In the genomic region with DNA sequence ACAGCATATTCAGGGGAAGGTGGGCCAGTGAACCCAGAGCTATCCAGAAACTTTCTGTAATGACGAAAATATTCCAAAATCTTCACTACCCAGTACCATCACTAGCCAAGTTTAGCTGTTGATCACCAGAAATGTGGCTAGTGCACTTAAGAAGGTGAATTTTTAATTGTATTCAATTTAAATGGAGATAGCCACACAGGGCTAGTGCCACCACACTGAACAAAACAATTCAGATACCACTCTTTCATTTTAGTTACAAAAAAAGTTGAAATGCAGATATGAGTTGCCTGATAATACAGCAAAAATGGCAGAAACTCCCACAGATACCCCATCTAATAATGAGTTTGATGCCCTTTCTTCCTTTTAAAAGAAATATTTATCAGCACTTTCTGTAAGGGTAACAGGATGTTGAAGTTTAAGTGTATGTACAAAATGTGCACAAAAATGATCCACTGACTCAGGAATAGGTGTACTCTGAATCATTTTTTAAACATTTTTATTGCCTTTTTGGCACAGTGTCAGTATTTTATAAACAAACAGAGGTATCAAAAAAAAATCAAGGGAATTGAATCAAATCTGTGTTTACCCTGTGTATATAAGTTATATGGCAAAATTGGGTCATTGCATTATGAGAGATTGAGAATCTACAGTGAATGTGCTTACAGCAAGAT, we compare ENCODE assay signal across 17 cellular contexts.
A peak's percentile ranks its signal among the peaks of the same experiment; 100 is the strongest.
DNase-seq lines count a peak whose midpoint lies in the region; ATAC-seq and TF ChIP-seq lines count a peak whose summit lies in the region.
"Had no signal": no experiment of that assay in that cellular context is flagged by ENCODE, and none has a peak within 500 bp of the region (broad histone marks: within the 10 kb centered on the region; RNA-seq: fewer than 3 reads in every experiment).

No MANE protein-coding gene starts in this region.

- H3K9me3 Mint-ChIP-seq in MCF 10A (ENCODE audit: unreplicated experiment) (peaks cover 8% of the 10 kb centered on the region), osteocyte (ENCODE audit: unreplicated experiment) (peaks cover 7% of the 10 kb centered on the region)
- H3K9me3 Mint-ChIP-seq: GM23338 had no signal

- H3K4me3 ChIP-seq in breast epithelium (no peak overlapping the region), epithelial cell of esophagus (ENCODE audit: low read length) (no peak overlapping the region), esophagus muscularis mucosa (no peak overlapping the region)
- H3K4me3 ChIP-seq: BLaER1 treated with 17β-estradiol and CSF1 and Interleukin-3, amounts not matched to agents 10 nM and 100 nM; GM23338 had no signal

- H3K4me1 Mint-ChIP-seq in MCF 10A (ENCODE audit: insufficient read depth, unreplicated experiment) (peaks cover 17% of the 10 kb centered on the region), osteocyte (ENCODE audit: unreplicated experiment) (peaks cover 27% of the 10 kb centered on the region)
- H3K4me1 Mint-ChIP-seq: CD4-positive, CD25-positive, alpha-beta regulatory T cell; IgD-negative memory B cell had no signal

- peak overlapping the region; percentile 47 for H3K27ac Mint-ChIP-seq in MCF 10A (ENCODE audit: low read depth, unreplicated experiment)
- peak overlapping the region; percentile 48 for H3K27ac Mint-ChIP-seq in osteocyte (ENCODE audit: unreplicated experiment)
- H3K27ac Mint-ChIP-seq: CD4-positive, CD25-positive, alpha-beta regulatory T cell; IgD-negative memory B cell had no signal

- TF ChIP-seq POLR2A in breast epithelium (IDR thresholded peaks at IDR 0.05) (no peak), esophagus muscularis mucosa (IDR thresholded peaks at IDR 0.05; ENCODE audit: low read depth) (no peak)

- CTCF ChIA-PET in MCF 10A (lab: Yijun Ruan, JAX) = no interaction called here
- CTCF ChIA-PET in RWPE1 (lab: Yijun Ruan, JAX) = no interaction called here

- intact Hi-C loops in MCF 10A (cut with micrococcal nuclease) = no loop called here
- intact Hi-C loops in breast epithelium (cut with DNase I; ENCODE audit: low total_unique reads) = no loop called here
- intact Hi-C loops in esophagus muscularis mucosa (cut with DNase I) = no loop called here

- TF ChIP-seq CTCF in MCF 10A (IDR thresholded peaks at IDR 0.05; ENCODE audit: unreplicated experiment) = no peak
- TF ChIP-seq CTCF in breast epithelium (IDR thresholded peaks at IDR 0.05) = no peak
- no peak for TF ChIP-seq CTCF in RWPE1 (conservative IDR thresholded peaks at IDR 0.05; ENCODE audit: low read depth)
- no peak for TF ChIP-seq CTCF in epithelial cell of esophagus (IDR thresholded peaks at IDR 0.05; ENCODE audit: insufficient read depth, low read depth, low read length, missing control alignments)
- TF ChIP-seq CTCF in osteocyte (IDR thresholded peaks at IDR 0.05) = no peak
- TF ChIP-seq CTCF in esophagus muscularis mucosa (IDR thresholded peaks at IDR 0.05) = no peak

- 76% methylated on average over 1 of the region's 1 CpG for WGBS in esophagus muscularis mucosa

- H3K9me3 ChIP-seq in breast epithelium (no peaks in the 10 kb centered on the region), esophagus muscularis mucosa (no peaks in the 10 kb centered on the region)

- H3K36me3 ChIP-seq in breast epithelium (no peaks in the 10 kb centered on the region), esophagus muscularis mucosa (no peaks in the 10 kb centered on the region)
- H3K36me3 ChIP-seq: BLaER1 treated with 17β-estradiol and CSF1 and Interleukin-3, amounts not matched to agents 10 nM and 100 nM had no signal

- H3K4me1 ChIP-seq in breast epithelium = no peaks in the 10 kb centered on the region
- H3K4me1 ChIP-seq in esophagus muscularis mucosa = no peaks in the 10 kb centered on the region
- H3K4me1 ChIP-seq: BLaER1 treated with 17β-estradiol and CSF1 and Interleukin-3, amounts not matched to agents 10 nM and 100 nM had no signal

- no peaks in the 10 kb centered on the region for H3K27me3 ChIP-seq in breast epithelium
- no peaks in the 10 kb centered on the region for H3K27me3 ChIP-seq in esophagus muscularis mucosa
- H3K27me3 ChIP-seq: BLaER1 treated with 17β-estradiol and CSF1 and Interleukin-3, amounts not matched to agents 10 nM and 100 nM had no signal

- POLR2A ChIA-PET in MCF 10A (lab: Yijun Ruan, JAX) = no interaction called here
- POLR2A ChIA-PET in RWPE1 (lab: Yijun Ruan, JAX; ENCODE audit: low non-redundant PET) = no interaction called here

- H3K36me3 Mint-ChIP-seq in MCF 10A (ENCODE audit: insufficient read depth, unreplicated experiment) (no peaks in the 10 kb centered on the region), osteocyte (ENCODE audit: unreplicated experiment) (no peaks in the 10 kb centered on the region)
- H3K36me3 Mint-ChIP-seq: CD4-positive, CD25-positive, alpha-beta regulatory T cell; IgD-negative memory B cell had no signal

- no peak overlapping the region for H3K4me3 Mint-ChIP-seq in MCF 10A (ENCODE audit: unreplicated experiment)
- H3K4me3 Mint-ChIP-seq in osteocyte (ENCODE audit: unreplicated experiment) = no peak overlapping the region
- H3K4me3 Mint-ChIP-seq: CD4-positive, CD25-positive, alpha-beta regulatory T cell; GM23338; IgD-negative memory B cell had no signal

- DNase-seq in MCF 10A (ENCODE audit: unreplicated experiment) = peak; percentile 13
- no peak for DNase-seq in breast epithelium (ENCODE audit: low spot score in 2 of 2)
- DNase-seq in RWPE1 (ENCODE audit: low spot score) = peak; percentile 4
- peak; percentile 24 for DNase-seq in epithelial cell of esophagus (ENCODE audit: low read depth)
- no peak for DNase-seq in osteocyte (ENCODE audit: extremely low spot score, unreplicated experiment)
- no peak for DNase-seq in esophagus muscularis mucosa (ENCODE audit: extremely low spot score)
- no peak for DNase-seq in NCI-H524 (lab: John Stamatoyannopoulos, UW)
- DNase-seq: 8988T; ACHN; CD4-positive, CD25-positive, alpha-beta regulatory T cell; DMS 273 treated with DMSO at 0.1 percent for 48 hours; GDM1; H7 had no signal

- TF ChIP-seq EP300 in esophagus muscularis mucosa (IDR thresholded peaks at IDR 0.05) = no peak

- H3K27ac ChIP-seq in breast epithelium = no peak overlapping the region
- H3K27ac ChIP-seq in RWPE1 = no peak overlapping the region
- H3K27ac ChIP-seq in esophagus muscularis mucosa (replicated peaks in 1 of 4) = no peak overlapping the region
- H3K27ac ChIP-seq: BLaER1 treated with 17β-estradiol and CSF1 and Interleukin-3, amounts not matched to agents 10 nM and 100 nM had no signal

- H3K27me3 Mint-ChIP-seq in MCF 10A (ENCODE audit: insufficient read depth, unreplicated experiment) = no peaks in the 10 kb centered on the region
- no peaks in the 10 kb centered on the region for H3K27me3 Mint-ChIP-seq in osteocyte (ENCODE audit: unreplicated experiment)
- H3K27me3 Mint-ChIP-seq: CD4-positive, CD25-positive, alpha-beta regulatory T cell had no signal

- no peak for ATAC-seq in HG03045 (IDR thresholded peaks at IDR 0.05; ENCODE audit: unreplicated experiment)
- ATAC-seq: GM23338 had no signal

- no TSS peak for BruUV-seq in MCF 10A (replicated peaks; lab: Mats Ljungman, UMichigan)

Comparison
In these comparisons a context has a peak if more than half of its experiments do, and no peak if none do; other contexts are left out.
1. DNase-seq: peak in MCF 10A (single experiment), RWPE1 (single experiment) and epithelial cell of esophagus (single experiment); none in breast epithelium (0 of 2), osteocyte (single experiment), esophagus muscularis mucosa (single experiment) and NCI-H524 (0 of 2).